27 cellular contexts compared by ENCODE assay signal in genomic region chr21:40736145-40736544, GRCh38.
"Had no signal": no experiment of that assay in that cellular context is flagged by ENCODE, and none has a peak within 500 bp of the region (broad histone marks: within the 10 kb centered on the region; RNA-seq: fewer than 3 reads in every experiment).

No MANE protein-coding gene starts in this region.

- H3K27me3 ChIP-seq: colonic mucosa, esophagus squamous epithelium, foreskin keratinocyte, gastrocnemius medialis had no signal

- H3K36me3 ChIP-seq: colonic mucosa, esophagus squamous epithelium, gastrocnemius medialis, gastroesophageal sphincter, heart left ventricle, heart right ventricle had no signal

- H3K4me1 ChIP-seq: colonic mucosa, esophagus squamous epithelium, gastrocnemius medialis, gastroesophageal sphincter, heart left ventricle, heart right ventricle had no signal

- ATAC-seq: effector memory CD8-positive, alpha-beta T cell; esophagus mucosa; foreskin keratinocyte; gastrocnemius medialis; gastroesophageal sphincter; heart left ventricle; heart right ventricle had no signal

- H3K9me3 ChIP-seq: colonic mucosa, esophagus squamous epithelium, gastrocnemius medialis, gastroesophageal sphincter, heart left ventricle, heart right ventricle had no signal

- DNase-seq: colonic mucosa; cortex of kidney; dermis blood vessel endothelial cell; dorsolateral prefrontal cortex; effector CD4-positive, alpha-beta T cell; effector CD8-positive, alpha-beta T cell; effector memory CD4-positive, alpha-beta T cell; effector memory CD8-positive, alpha-beta T cell; endodermal cell; erythroblast; esophagus squamous epithelium; foreskin fibroblast; foreskin keratinocyte; foreskin melanocyte; gastrocnemius medialis; glutamatergic neuron; head of caudate nucleus; heart left ventricle; heart right ventricle had no signal

- H3K4me3 ChIP-seq: colonic mucosa, coronary artery, dorsolateral prefrontal cortex, esophagus squamous epithelium, gastrocnemius medialis, gastroesophageal sphincter, heart left ventricle, heart right ventricle had no signal

- H3K27ac ChIP-seq: colonic mucosa, coronary artery, dorsolateral prefrontal cortex, epithelial cell of prostate, esophagus squamous epithelium, foreskin keratinocyte, gastrocnemius medialis, gastroesophageal sphincter, heart left ventricle, heart right ventricle had no signal

- FAIRE-seq: colon, endometrium, endothelial cell of umbilical vein, frontal cortex had no signal
